ENCODE assay signal across 12 cellular contexts in the genomic region with DNA sequence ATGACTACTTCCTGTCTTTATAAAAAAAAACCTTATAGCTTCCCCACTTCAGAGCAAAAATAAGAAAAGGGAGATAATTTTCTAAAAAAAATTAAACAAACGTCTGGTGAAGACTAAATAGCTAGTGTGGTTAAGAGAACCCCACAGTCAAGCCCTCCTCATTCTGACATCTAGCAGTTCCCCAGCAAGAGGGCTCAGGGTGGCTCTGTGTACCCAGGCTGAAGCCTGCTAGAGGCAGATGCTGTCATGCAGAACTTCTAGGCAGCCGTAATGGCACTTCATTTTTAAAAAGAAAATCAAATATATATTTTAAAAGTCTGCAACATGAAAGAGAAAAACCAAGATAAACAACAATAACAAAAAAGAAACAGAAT.
A peak's percentile ranks its signal among the peaks of the same experiment; 100 is the strongest.
DNase-seq lines count a peak whose midpoint lies in the region; ATAC-seq, FAIRE-seq and TF ChIP-seq lines count a peak whose summit lies in the region.
"Had no signal": no experiment of that assay in that cellular context is flagged by ENCODE, and none has a peak within 500 bp of the region (broad histone marks: within the 10 kb centered on the region; RNA-seq: fewer than 3 reads in every experiment).

No MANE protein-coding gene starts in this region.

- H3K4me1 ChIP-seq in lower lobe of right lung: peaks cover 62% of the 10 kb centered on the region
- H3K4me1 ChIP-seq in body of pancreas: no peaks in the 10 kb centered on the region

- no peak for ATAC-seq in lower lobe of right lung
- ATAC-seq in body of pancreas: no peak

- H3K4me3 ChIP-seq in lower lobe of right lung (no peak overlapping the region), body of pancreas (no peak overlapping the region)

- DNase-seq in CD14-positive monocyte (ENCODE audit: low spot score) (no peak), GM19239 (ENCODE audit: insufficient read length, low spot score) (no peak), T-helper 2 cell (peak in 3 of 5 experiments; percentile 43 to 63 (median 52)), lower lobe of right lung (no peak), body of pancreas (no peak), hepatic stellate cell (ENCODE audit: low spot score) (no peak), G401 (ENCODE audit: low spot score) (no peak), HK-2 (ENCODE audit: unreplicated experiment) (no peak)
- DNase-seq: NCI-H2107, right cardiac atrium, SHP77 had no signal

- peak overlapping the region in 5 of 7 donors; percentile 21 to 90 (median 79) for H3K27ac Mint-ChIP-seq in CD14-positive monocyte

- peaks cover 0 to 2% (median 0%) of the 10 kb centered on the region in 7 donors for H3K9me3 Mint-ChIP-seq in CD14-positive monocyte

- H3K36me3 ChIP-seq in lower lobe of right lung (peaks cover 27% of the 10 kb centered on the region), body of pancreas (replicated peaks in 1 of 2; ENCODE audit: insufficient read depth in 1 of 2, low read depth in 2 of 2) (no peaks in the 10 kb centered on the region)

- H3K27ac ChIP-seq in lower lobe of right lung (peak overlapping the region; percentile 21), body of pancreas (no peak overlapping the region)

- peak overlapping the region in 1 of 2 donors; percentile 73 for H3K4me3 Mint-ChIP-seq in CD14-positive monocyte

- peaks cover 61% of the 10 kb centered on the region for H3K4me1 Mint-ChIP-seq in CD14-positive monocyte

- H3K27me3 ChIP-seq in lower lobe of right lung (ENCODE audit: low read depth) (no peaks in the 10 kb centered on the region), body of pancreas (no peaks in the 10 kb centered on the region)

- H3K27me3 Mint-ChIP-seq in CD14-positive monocyte (ENCODE audit: low read depth in 3 of 3): peaks cover 0 to 1% (median 0%) of the 10 kb centered on the region in 3 donors

- intact Hi-C loops in CD14-positive monocyte (cut with micrococcal nuclease) (no loop called here), lower lobe of right lung (cut with DNase I) (no loop called here), body of pancreas (cut with DNase I) (no loop called here)

- peak; percentile 18 for FAIRE-seq in GM19239 (lab: Jason Lieb, UNC)
- FAIRE-seq: frontal cortex had no signal

- peaks cover 24 to 51% of the 10 kb centered on the region in 2 donors for H3K36me3 Mint-ChIP-seq in CD14-positive monocyte

- no peak for TF ChIP-seq POLR2A in body of pancreas (IDR thresholded peaks at IDR 0.05)

- no peak for TF ChIP-seq CTCF in CD14-positive monocyte (IDR thresholded peaks at IDR 0.05)
- no peak for TF ChIP-seq CTCF in lower lobe of right lung (IDR thresholded peaks at IDR 0.05)
- no peak for TF ChIP-seq CTCF in body of pancreas (IDR thresholded peaks at IDR 0.05)

- 46 to 53% methylated on average over 2 of the region's 2 CpGs for WGBS in body of pancreas, 2 donors

- in situ Hi-C loops in G401 (cut with HindIII; ENCODE audit: low sequenced_read_pairs): no loop called here

- no peaks in the 10 kb centered on the region for H3K9me3 ChIP-seq in lower lobe of right lung
- H3K9me3 ChIP-seq in body of pancreas: no peaks in the 10 kb centered on the region

Comparison
In these comparisons a context has a peak if more than half of its experiments do, and no peak if none do; other contexts are left out.
1. DNase-seq: peak in T-helper 2 cell (3 of 5); none in CD14-positive monocyte (single experiment), GM19239 (single experiment), lower lobe of right lung (single experiment), body of pancreas (0 of 4), hepatic stellate cell (single experiment), G401 (single experiment) and HK-2 (single experiment).